8 cellular contexts compared by ENCODE assay signal in genomic region chr18:75206637-75207297, GRCh38. TPM values are rescaled to one million over a fixed set of nuclear protein-coding genes. Genes with fewer than 3 reads are reported as not detected.
DNase-seq lines count a peak whose midpoint lies in the region; ATAC-seq and TF ChIP-seq lines count a peak whose summit lies in the region.

No MANE protein-coding gene starts in this region.

- no peaks in the 10 kb centered on the region for H3K79me2 ChIP-seq in neural progenitor cell (ENCODE audit: low read depth)

- H3K4me3 ChIP-seq in CD4-positive, alpha-beta memory T cell (ENCODE audit: low read length in 2 of 2): peak overlapping the region in 1 of 2 donors; percentile 91
- peak overlapping the region; percentile 73 for H3K4me3 ChIP-seq in MG63
- H3K4me3 ChIP-seq in effector memory CD4-positive, alpha-beta T cell (ENCODE audit: insufficient read depth, low read depth, low read length, poor library complexity, severe bottlenecking): peak overlapping the region; percentile 70
- no peak overlapping the region for H3K4me3 ChIP-seq in neural progenitor cell

- peaks cover 0 to 2% of the 10 kb centered on the region in 2 donors for H3K27me3 Mint-ChIP-seq in CD4-positive, alpha-beta memory T cell
- H3K27me3 Mint-ChIP-seq in neural progenitor cell (ENCODE audit: insufficient read depth, low read depth): peaks cover 52% of the 10 kb centered on the region

- peaks cover 28 to 66% (median 42%) of the 10 kb centered on the region in 4 donors for H3K4me1 Mint-ChIP-seq in CD4-positive, alpha-beta memory T cell
- H3K4me1 Mint-ChIP-seq in neural progenitor cell: peaks cover 35% of the 10 kb centered on the region

- H3K4me3 Mint-ChIP-seq in CD4-positive, alpha-beta memory T cell: peak overlapping the region; percentile 88 to 100 (median 96)
- peak overlapping the region; percentile 95 for H3K4me3 Mint-ChIP-seq in neural progenitor cell

- ATAC-seq in GM21717 (IDR thresholded peaks at IDR 0.05; ENCODE audit: unreplicated experiment): no peak

- H3K27ac ChIP-seq in CD4-positive, alpha-beta memory T cell (ENCODE audit: low read depth, low read length): no peak overlapping the region
- H3K27ac ChIP-seq in effector memory CD4-positive, alpha-beta T cell (ENCODE audit: insufficient read depth, low read length, poor library complexity, severe bottlenecking): no peak overlapping the region
- H3K27ac ChIP-seq in neural progenitor cell: no peak overlapping the region

- peaks cover 65% of the 10 kb centered on the region for H4K20me1 ChIP-seq in neural progenitor cell (ENCODE audit: low read depth)

- TF ChIP-seq CTCF in neural progenitor cell (IDR thresholded peaks at IDR 0.05): no peak

- POLR2A ChIA-PET in CD4-positive, alpha-beta memory T cell (lab: Charles Lee; ENCODE audit: partially characterized antibody): interaction anchor here (0.7 to 6.5 kb wide), 5 partner anchors 15 to 136 kb away, joined by 3 to 61 read pairs (median 6); no protein-coding TSS in a partner anchor

- peaks cover 28% of the 10 kb centered on the region for H3F3A ChIP-seq in neural progenitor cell (ENCODE audit: low read depth)

- intact Hi-C loops in CD4-positive, alpha-beta memory T cell (cut with micrococcal nuclease): loop anchor here (5.0 kb wide), 1 partner anchor 214 kb away; no protein-coding TSS in a partner anchor

- no peak overlapping the region for H2AFZ ChIP-seq in neural progenitor cell (replicated peaks)

- CTCF ChIA-PET in CD4-positive, alpha-beta memory T cell (lab: Charles Lee; ENCODE audit: partially characterized antibody): no interaction called here

- H3K9me3 ChIP-seq in CD4-positive, alpha-beta memory T cell (ENCODE audit: control insufficient read depth in 1 of 2, low read length in 2 of 2): no peaks in the 10 kb centered on the region
- H3K9me3 ChIP-seq in MG63: no peaks in the 10 kb centered on the region
- H3K9me3 ChIP-seq in effector memory CD4-positive, alpha-beta T cell (ENCODE audit: control insufficient read depth, low read length): no peaks in the 10 kb centered on the region
- H3K9me3 ChIP-seq in neural progenitor cell (ENCODE audit: low read depth): no peaks in the 10 kb centered on the region

- no peaks in the 10 kb centered on the region for H3K36me3 ChIP-seq in CD4-positive, alpha-beta memory T cell (ENCODE audit: insufficient read depth, low read length)
- H3K36me3 ChIP-seq in MG63: peaks cover 5% of the 10 kb centered on the region
- no peaks in the 10 kb centered on the region for H3K36me3 ChIP-seq in effector memory CD4-positive, alpha-beta T cell (ENCODE audit: control insufficient read depth, insufficient read depth, low read length)
- H3K36me3 ChIP-seq in neural progenitor cell: no peaks in the 10 kb centered on the region

- peaks cover 8 to 32% of the 10 kb centered on the region in 2 donors for H3K36me3 Mint-ChIP-seq in CD4-positive, alpha-beta memory T cell
- peaks cover 1% of the 10 kb centered on the region for H3K36me3 Mint-ChIP-seq in neural progenitor cell

- H3K9me3 Mint-ChIP-seq in CD4-positive, alpha-beta memory T cell: peaks cover 0 to 4% (median 0%) of the 10 kb centered on the region in 8 donors
- no peaks in the 10 kb centered on the region for H3K9me3 Mint-ChIP-seq in neural progenitor cell

- H3K27me3 ChIP-seq in CD4-positive, alpha-beta memory T cell (ENCODE audit: insufficient read depth, low read length): no peaks in the 10 kb centered on the region
- H3K27me3 ChIP-seq in MG63 (no peaks in the 10 kb centered on the region), neural progenitor cell (peaks cover 90% of the 10 kb centered on the region)
- H3K27me3 ChIP-seq in effector memory CD4-positive, alpha-beta T cell (replicated peaks; ENCODE audit: control insufficient read depth, insufficient read depth, low read length, poor library complexity, severe bottlenecking): no peaks in the 10 kb centered on the region

- peak overlapping the region; percentile 100 for H3K4me2 ChIP-seq in neural progenitor cell

- H3K9ac ChIP-seq in neural progenitor cell: no peak overlapping the region

- peak overlapping the region in 6 of 7 donors; percentile 77 to 99 (median 92) for H3K27ac Mint-ChIP-seq in CD4-positive, alpha-beta memory T cell
- no peak overlapping the region for H3K27ac Mint-ChIP-seq in neural progenitor cell

- no peak for DNase-seq in CD4-positive, alpha-beta memory T cell
- DNase-seq in MG63: no peak
- no peak for DNase-seq in effector memory CD4-positive, alpha-beta T cell
- DNase-seq in neural progenitor cell (ENCODE audit: low spot score): no peak
- no peak for DNase-seq in A172 (ENCODE audit: low spot score)
- no peak for DNase-seq in NCI-H82 (lab: John Stamatoyannopoulos, UW)
- DNase-seq in RPMI8226: no peak

- H3K4me1 ChIP-seq in CD4-positive, alpha-beta memory T cell (ENCODE audit: insufficient read depth, low read length): peaks cover 43% of the 10 kb centered on the region
- H3K4me1 ChIP-seq in effector memory CD4-positive, alpha-beta T cell (ENCODE audit: control insufficient read depth, insufficient read depth, low read length, poor library complexity, severe bottlenecking): peaks cover 17% of the 10 kb centered on the region
- H3K4me1 ChIP-seq in neural progenitor cell: peaks cover 36% of the 10 kb centered on the region

RNA-seq across cellular contexts. Expression of gene PTGR3, which starts 2.2 kb away (rescaled TPM):
- 10 to 100 TPM; 55.9 to 56.7 TPM for total RNA-seq in CD4-positive, alpha-beta memory T cell
- polyA plus RNA-seq in CD4-positive, alpha-beta memory T cell: 10 to 100 TPM; 21.0 to 29.3 TPM
- total RNA-seq in MG63 (2014; rRNA removed; shearing (Covaris generic); ENCODE audit: low replicate concordance): 8.0 and 21.6 TPM in 2 replicates
- 7.5 and 13.0 TPM in 2 replicates for total RNA-seq in neural progenitor cell (ENCODE audit: low replicate concordance)
- 7.6 and 7.9 TPM in 2 replicates for total RNA-seq in A172 (2014; rRNA removed; shearing (Covaris generic))

RNA-seq across cellular contexts. Expression of gene TSHZ1, which starts 3.8 kb away (rescaled TPM):
- 10 to 100 TPM; 30.1 to 32.0 TPM for total RNA-seq in CD4-positive, alpha-beta memory T cell
- 1 to 10 TPM in 1 of 2 donors, under 1 TPM in 1; 0.84 to 6.5 TPM for polyA plus RNA-seq in CD4-positive, alpha-beta memory T cell
- 4.4 and 4.5 TPM in 2 replicates for total RNA-seq in MG63 (2014; rRNA removed; shearing (Covaris generic); ENCODE audit: low replicate concordance)
- 0.06 and 0.15 TPM in 2 replicates for total RNA-seq in neural progenitor cell (ENCODE audit: low replicate concordance)
- total RNA-seq in A172 (2014; rRNA removed; shearing (Covaris generic)): 2.2 and 2.7 TPM in 2 replicates
